Comparison of ENCODE assay signal across 8 cellular contexts in the genomic region with DNA sequence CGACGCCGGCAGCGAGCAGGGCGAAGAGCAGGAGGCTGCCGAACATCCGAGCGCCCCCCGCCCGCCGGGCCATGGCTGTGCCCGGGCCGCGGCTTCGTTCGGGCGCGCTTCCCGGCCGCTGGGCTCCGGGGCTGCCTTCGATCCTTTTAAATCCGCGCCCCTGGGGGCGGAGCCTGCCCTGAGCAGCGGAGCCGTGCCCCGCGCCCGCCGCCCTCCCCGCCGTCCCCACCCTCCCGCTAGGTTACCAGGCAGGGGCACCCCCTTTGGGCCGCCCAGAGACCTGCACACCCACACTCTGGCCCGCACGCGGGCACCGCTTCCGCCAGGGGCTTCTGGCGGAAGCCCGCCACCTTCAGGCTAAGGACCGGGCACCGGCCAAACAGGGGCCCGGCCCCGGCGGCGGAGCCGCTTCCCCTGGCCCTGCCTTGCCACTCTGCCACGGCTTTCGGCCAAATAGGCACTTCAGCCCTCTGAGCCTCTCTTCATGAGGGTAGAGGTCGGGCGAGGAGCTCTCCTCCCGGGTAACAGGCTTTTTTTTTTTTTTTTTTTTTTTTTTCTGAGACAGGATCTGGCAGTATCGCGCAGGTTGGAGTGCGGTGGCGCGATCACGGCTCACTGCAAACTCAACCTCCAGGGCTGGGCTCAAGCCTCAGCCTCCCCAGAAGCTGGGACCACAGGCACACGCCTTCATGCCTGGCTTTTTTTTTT. TPM values are rescaled to one million over a fixed set of nuclear protein-coding genes. Genes with fewer than 3 reads are reported as not detected.
DNase-seq lines count a peak whose midpoint lies in the region; ATAC-seq, FAIRE-seq and TF ChIP-seq lines count a peak whose summit lies in the region.

A gene with protein sequence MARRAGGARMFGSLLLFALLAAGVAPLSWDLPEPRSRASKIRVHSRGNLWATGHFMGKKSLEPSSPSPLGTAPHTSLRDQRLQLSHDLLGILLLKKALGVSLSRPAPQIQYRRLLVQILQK (minus strand): TSS at position 120 of the 708 bp plus-strand sequence. CDS start 47 bp downstream, at position 73.

- TF ChIP-seq POLR2A in HepG2 (IDR thresholded peaks at IDR 0.05; ENCODE audit: insufficient read depth in 1 of 2, low read depth in 2 of 2, low read length in 2 of 2) = peak; percentile 54 to 67

- peak within 1 kb of the TSS; percentile 87 for H3K4me2 ChIP-seq in HepG2 (ENCODE audit: low read depth, low read length)

- BruUV-seq in HepG2 (replicated peaks; lab: Mats Ljungman, UMichigan) = no TSS peak

- in situ Hi-C loops in HepG2 (cut with HindIII; ENCODE audit: extremely low pct_ligation_motif_present, low pct_unique_long_range_greater_than_20kb) = loop anchor here (5.0 to 10.0 kb wide), 2 partner anchors 71 to 267 kb away; no protein-coding TSS in a partner anchor

- peak within 1 kb of the TSS; percentile 52 to 75 (median 57) for H3K4me3 ChIP-seq in HepG2 (replicated peaks in 1 of 3; ENCODE audit: insufficient read depth in 1 of 3, low read depth in 2 of 3, low read length in 3 of 3)

- TF ChIP-seq EP300 in HepG2 (IDR thresholded peaks at IDR 0.05; ENCODE audit: low read depth in 2 of 2, low read length in 2 of 2) (no peak), HepG2 (CRISPR knock-in tag; IDR thresholded peaks at IDR 0.05; ENCODE audit: borderline replicate concordance) (no peak)

- POLR2A ChIA-PET in HepG2 (lab: Yijun Ruan, JAX) = interaction anchor here (0.7 to 2.6 kb wide), 12 partner anchors 15 to 1017 kb away, joined by 3 to 11 read pairs (median 4); a partner anchor contains a TSS

- peak within 1 kb of the TSS; percentile 76 for H2AFZ ChIP-seq in HepG2 (ENCODE audit: low read length)

- CTCF ChIA-PET in HepG2 (lab: Yijun Ruan, JAX; ENCODE audit: low intra/inter-chr PET ratio, low total read pairs) = interaction anchor here (1.2 to 2.4 kb wide), 2 partner anchors 59 to 71 kb away, joined by 4 to 34 read pairs; a partner anchor contains a TSS

- ATAC-seq in GM19035 (IDR thresholded peaks at IDR 0.05; ENCODE audit: unreplicated experiment) = peak; percentile 52
- ATAC-seq in HG03342 (IDR thresholded peaks at IDR 0.05; ENCODE audit: unreplicated experiment) = peak; percentile 64
- ATAC-seq in HepG2 = peak; percentile 85

- H3K4me1 ChIP-seq in HepG2 (ENCODE audit: insufficient read depth, low read length) = peaks cover 52% of the 10 kb centered on the region

- no peaks in the 10 kb centered on the region for H3K36me3 ChIP-seq in HepG2 (replicated peaks in 1 of 2; ENCODE audit: control insufficient read depth in 1 of 2, insufficient read depth in 2 of 2, low read length in 2 of 2)

- H3K27me3 ChIP-seq in HepG2 (ENCODE audit: control insufficient read depth in 1 of 2, insufficient read depth in 2 of 2, low read length in 2 of 2) = no peaks in the 10 kb centered on the region; a peak in 1 of 5 replicates

- no peaks in the 10 kb centered on the region for H3K9me3 ChIP-seq in HepG2 (ENCODE audit: low read length)

- FAIRE-seq in HepG2 (lab: Jason Lieb, UNC) = no peak

- DNase-seq in Ammon's horn (ENCODE audit: low spot score) (peak; percentile 57), NCI-H510A treated with DMSO at 0.1 percent for 48 hours (lab: John Stamatoyannopoulos, UW) (peak; percentile 66), dedifferentiated amniotic fluid mesenchymal stem cell (ENCODE audit: extremely low spot score) (peak; percentile 48), HepG2 (ENCODE audit: low spot score) (peak; percentile 81)
- peak; percentile 82 for DNase-seq in activated CD4-positive, alpha-beta T cell treated with anti-CD3 and anti-CD28 coated beads, Interleukin-2, amount 50 U/mL, for 1 hour
- peak; percentile 82 for DNase-seq in stimulated activated CD4-positive, alpha-beta T cell treated with anti-CD3 and anti-CD28 coated beads, Interleukin-4, amount 100 ng/mL, for 1 hour

- peaks cover 6% of the 10 kb centered on the region for H3K79me2 ChIP-seq in HepG2 (ENCODE audit: insufficient read depth, low read length)

- peak; percentile 80 for TF ChIP-seq CTCF in HepG2 (CRISPR knock-in tag; IDR thresholded peaks at IDR 0.05)

- intact Hi-C loops in HepG2 (cut with micrococcal nuclease; ENCODE audit: unreplicated experiment) = loop anchor here (1.0 to 10.0 kb wide), 5 partner anchors 59 to 271 kb away; a partner anchor contains a TSS

- WGBS in HepG2 (ENCODE audit: low lambda C conversion rate) = 6% methylated on average over 14 of the region's 61 CpGs

- H3K27ac ChIP-seq in HepG2 (ENCODE audit: extremely low read length, insufficient read depth, low read length) = peak within 1 kb of the TSS; percentile 78

- H4K20me1 ChIP-seq in HepG2 (ENCODE audit: insufficient read depth, low read length) = no peaks in the 10 kb centered on the region

- TF ChIP-seq RAD21 in HepG2 (CRISPR knock-in tag; IDR thresholded peaks at IDR 0.05) = peak; percentile 84

- H3K9ac ChIP-seq in HepG2 (ENCODE audit: insufficient read depth, low read depth, low read length) = peak within 1 kb of the TSS; percentile 74

TF ChIP-seq in HepG2, 621 proteins besides CTCF, POLR2A, EP300 and RAD21 (continues in another document):
- TF ChIP-seq, protein P1, sequence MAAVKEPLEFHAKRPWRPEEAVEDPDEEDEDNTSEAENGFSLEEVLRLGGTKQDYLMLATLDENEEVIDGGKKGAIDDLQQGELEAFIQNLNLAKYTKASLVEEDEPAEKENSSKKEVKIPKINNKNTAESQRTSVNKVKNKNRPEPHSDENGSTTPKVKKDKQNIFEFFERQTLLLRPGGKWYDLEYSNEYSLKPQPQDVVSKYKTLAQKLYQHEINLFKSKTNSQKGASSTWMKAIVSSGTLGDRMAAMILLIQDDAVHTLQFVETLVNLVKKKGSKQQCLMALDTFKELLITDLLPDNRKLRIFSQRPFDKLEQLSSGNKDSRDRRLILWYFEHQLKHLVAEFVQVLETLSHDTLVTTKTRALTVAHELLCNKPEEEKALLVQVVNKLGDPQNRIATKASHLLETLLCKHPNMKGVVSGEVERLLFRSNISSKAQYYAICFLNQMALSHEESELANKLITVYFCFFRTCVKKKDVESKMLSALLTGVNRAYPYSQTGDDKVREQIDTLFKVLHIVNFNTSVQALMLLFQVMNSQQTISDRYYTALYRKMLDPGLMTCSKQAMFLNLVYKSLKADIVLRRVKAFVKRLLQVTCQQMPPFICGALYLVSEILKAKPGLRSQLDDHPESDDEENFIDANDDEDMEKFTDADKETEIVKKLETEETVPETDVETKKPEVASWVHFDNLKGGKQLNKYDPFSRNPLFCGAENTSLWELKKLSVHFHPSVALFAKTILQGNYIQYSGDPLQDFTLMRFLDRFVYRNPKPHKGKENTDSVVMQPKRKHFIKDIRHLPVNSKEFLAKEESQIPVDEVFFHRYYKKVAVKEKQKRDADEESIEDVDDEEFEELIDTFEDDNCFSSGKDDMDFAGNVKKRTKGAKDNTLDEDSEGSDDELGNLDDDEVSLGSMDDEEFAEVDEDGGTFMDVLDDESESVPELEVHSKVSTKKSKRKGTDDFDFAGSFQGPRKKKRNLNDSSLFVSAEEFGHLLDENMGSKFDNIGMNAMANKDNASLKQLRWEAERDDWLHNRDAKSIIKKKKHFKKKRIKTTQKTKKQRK (IDR thresholded peaks at IDR 0.05; ENCODE audit: low read length) = no peak
- TF ChIP-seq, protein P2, sequence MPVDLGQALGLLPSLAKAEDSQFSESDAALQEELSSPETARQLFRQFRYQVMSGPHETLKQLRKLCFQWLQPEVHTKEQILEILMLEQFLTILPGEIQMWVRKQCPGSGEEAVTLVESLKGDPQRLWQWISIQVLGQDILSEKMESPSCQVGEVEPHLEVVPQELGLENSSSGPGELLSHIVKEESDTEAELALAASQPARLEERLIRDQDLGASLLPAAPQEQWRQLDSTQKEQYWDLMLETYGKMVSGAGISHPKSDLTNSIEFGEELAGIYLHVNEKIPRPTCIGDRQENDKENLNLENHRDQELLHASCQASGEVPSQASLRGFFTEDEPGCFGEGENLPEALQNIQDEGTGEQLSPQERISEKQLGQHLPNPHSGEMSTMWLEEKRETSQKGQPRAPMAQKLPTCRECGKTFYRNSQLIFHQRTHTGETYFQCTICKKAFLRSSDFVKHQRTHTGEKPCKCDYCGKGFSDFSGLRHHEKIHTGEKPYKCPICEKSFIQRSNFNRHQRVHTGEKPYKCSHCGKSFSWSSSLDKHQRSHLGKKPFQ (CRISPR knock-in tag; IDR thresholded peaks at IDR 0.05; ENCODE audit: insufficient replicate concordance) = no peak
- no peak for TF ChIP-seq FOXM1 (CRISPR knock-in tag; IDR thresholded peaks at IDR 0.05)
- TF ChIP-seq ATF7 (IDR thresholded peaks at IDR 0.05) = no peak
- no peak for TF ChIP-seq ATF7 (CRISPR knock-in tag; IDR thresholded peaks at IDR 0.05)
- no peak for TF ChIP-seq HES4 (CRISPR knock-in tag; IDR thresholded peaks at IDR 0.05; ENCODE audit: borderline replicate concordance)
- no peak for TF ChIP-seq ZNF589 (CRISPR knock-in tag; conservative IDR thresholded peaks at IDR 0.05)
- no peak for TF ChIP-seq ZSCAN21 (CRISPR knock-in tag; IDR thresholded peaks at IDR 0.05; ENCODE audit: borderline replicate concordance)
- TF ChIP-seq ZBTB42 (CRISPR knock-in tag; IDR thresholded peaks at IDR 0.05) = no peak
- TF ChIP-seq ZNF678 (CRISPR knock-in tag; IDR thresholded peaks at IDR 0.05) = no peak
- no peak for TF ChIP-seq GATAD1 (CRISPR knock-in tag; IDR thresholded peaks at IDR 0.05)

RNA-seq across cellular contexts. Expression of the gene that starts here (rescaled TPM):
- 15.5 and 25.4 TPM in 2 replicates for total RNA-seq in HepG2 (2016; rRNA removed; fragmentation: Illumina TruSeq; extraction: Trizol)
- total RNA-seq in HepG2 (2016; cell fraction: cytosol; rRNA removed; fragmentation: Illumina TruSeq; extraction: Trizol; ENCODE audit: low read depth) = 88.1 and 117 TPM in 2 replicates
- total RNA-seq in HepG2 (2016; cell fraction: insoluble cytoplasmic fraction; rRNA removed; fragmentation: Illumina TruSeq; extraction: Trizol) = 16.2 and 26.0 TPM in 2 replicates
- total RNA-seq in HepG2 (2016; cell fraction: membrane; rRNA removed; fragmentation: Illumina TruSeq; extraction: Trizol) = 60.2 and 72.6 TPM in 2 replicates
- total RNA-seq in HepG2 (2016; cell fraction: nucleus; rRNA removed; fragmentation: Illumina TruSeq; extraction: Trizol) = 10.9 and 13.4 TPM in 2 replicates
- 10.4 and 11.4 TPM in 2 replicates for polyA plus RNA-seq in HepG2 (2011; rRNA removed)
- polyA plus RNA-seq in HepG2 (2011; cell fraction: cytosol; rRNA removed) = 5.0 and 11.2 TPM in 2 replicates
- 4.2 and 5.7 TPM in 2 replicates for polyA plus RNA-seq in HepG2 (2011; cell fraction: nucleus; rRNA removed)
- 5.3 and 6.5 TPM in 2 replicates for polyA plus RNA-seq in HepG2 (2012)
- 114 and 137 TPM in 2 replicates for polyA plus RNA-seq in HepG2 (2016; cell fraction: cytosol; fragmentation: Illumina TruSeq; extraction: Trizol; ENCODE audit: low read depth)
- 13.5 and 14.0 TPM in 2 replicates for polyA plus RNA-seq in HepG2 (2016; cell fraction: insoluble cytoplasmic fraction; fragmentation: Illumina TruSeq; extraction: Trizol; ENCODE audit: low read depth)
- polyA plus RNA-seq in HepG2 (2016; cell fraction: membrane; fragmentation: Illumina TruSeq; extraction: Trizol; ENCODE audit: low read depth) = 57.5 and 62.3 TPM in 2 replicates
- 20.7 and 22.2 TPM in 2 replicates for polyA plus RNA-seq in HepG2 (2016; cell fraction: nucleus; fragmentation: Illumina TruSeq; extraction: Trizol; ENCODE audit: insufficient read depth, low read depth)
- polyA minus RNA-seq in HepG2 (2011; rRNA and poly(A)+ RNA removed; ENCODE audit: low replicate concordance) = 3.7 TPM in 1 of 2 replicates, not detected in the other
- 1.3 and 2.9 TPM in 2 replicates for polyA minus RNA-seq in HepG2 (2011; cell fraction: cytosol; rRNA and poly(A)+ RNA removed)
- 1.1 and 1.2 TPM in 2 replicates for polyA minus RNA-seq in HepG2 (2011; cell fraction: nucleus; rRNA and poly(A)+ RNA removed)

Comparison
In these comparisons a context has a peak if more than half of its experiments do, and no peak if none do; other contexts are left out.
1. Peak in every context shown above with its lines: DNase-seq, ATAC-seq, H3K4me3 ChIP-seq and H3K27ac ChIP-seq.